13 cellular contexts compared by ENCODE assay signal in genomic region chr4:158860856-158861255, GRCh38.
A peak's percentile ranks its signal among the peaks of the same experiment; 100 is the strongest.
DNase-seq lines count a peak whose midpoint lies in the region; ATAC-seq and TF ChIP-seq lines count a peak whose summit lies in the region.
"Had no signal": no experiment of that assay in that cellular context is flagged by ENCODE, and none has a peak within 500 bp of the region (broad histone marks: within the 10 kb centered on the region; RNA-seq: fewer than 3 reads in every experiment).

No MANE protein-coding gene starts in this region.

- peak; percentile 73 for DNase-seq in LNCaP clone FGC (ENCODE audit: low read depth)
- no peak for DNase-seq in NCI-H2029 (lab: John Stamatoyannopoulos, UW)
- no peak for DNase-seq in ureter (ENCODE audit: low spot score)
- no peak for DNase-seq in ecto neural progenitor cell (ENCODE audit: low spot score)
- no peak for DNase-seq in activated T-cell treated with anti-CD3 and anti-CD28 coated beads, Interleukin-2, amount 50 U/mL, for 48 hours
- DNase-seq: activated CD4-positive, alpha-beta T cell treated with anti-CD3 and anti-CD28 coated beads, Interleukin-2, amount 50 U/mL, for 48 hours; activated naive CD8-positive, alpha-beta T cell treated with anti-CD3 and anti-CD28 coated beads, Interleukin-2, amount 10 ng/mL, durations not matched to agents 7 days and 5 days; lower lobe of right lung; NCI-H146; stimulated activated CD4-positive, alpha-beta T cell treated with anti-CD3 and anti-CD28 coated beads, Interleukin-4, amount 100 ng/mL, for 4 hours had no signal

- H3K4me3 ChIP-seq in LNCaP clone FGC (ENCODE audit: low read depth, low read length) = peak overlapping the region; percentile 12; the same call in 1 of the 2 replicates
- H3K4me3 ChIP-seq: lower lobe of right lung had no signal

- TF ChIP-seq CTCF in LNCaP clone FGC (IDR thresholded peaks at IDR 0.05; ENCODE audit: control insufficient read depth, extremely low read depth, insufficient read depth) = no peak

- ATAC-seq in GM18858 (IDR thresholded peaks at IDR 0.05; ENCODE audit: unreplicated experiment) = peak; percentile 56
- ATAC-seq in GM21360 (IDR thresholded peaks at IDR 0.05; ENCODE audit: unreplicated experiment) = peak; percentile 77
- peak; percentile 61 for ATAC-seq in HG02970 (IDR thresholded peaks at IDR 0.05; ENCODE audit: low FRiP score, unreplicated experiment)
